In genomic region chr9:26169684-26170083, GRCh38 we compare ENCODE assay signal across 26 cellular contexts.
DNase-seq lines count a peak whose midpoint lies in the region; ATAC-seq and TF ChIP-seq lines count a peak whose summit lies in the region.
"Had no signal": no experiment of that assay in that cellular context is flagged by ENCODE, and none has a peak within 500 bp of the region (broad histone marks: within the 10 kb centered on the region; RNA-seq: fewer than 3 reads in every experiment).

No MANE protein-coding gene starts in this region.

- no peak overlapping the region for H3K27ac Mint-ChIP-seq in Calu3 (ENCODE audit: unreplicated experiment)
- H3K27ac Mint-ChIP-seq: activated CD4-positive, alpha-beta T cell treated with anti-CD3 and anti-CD28 coated beads, Interleukin-2, amount 10 ng/mL, durations not matched to agents 24 days and 14 days; activated CD8-positive, alpha-beta memory T cell treated with anti-CD3 and anti-CD28 coated beads, Interleukin-2, amount 10 ng/mL, durations not matched to agents 7 days and 5 days; naive thymus-derived CD8-positive, alpha-beta T cell; T-helper 1 cell treated with Interleukin-12 subunit alpha and Interleukin-12 subunit beta and Interleukin-4 antibody, amounts not matched to agents 30 μg/mL and 1 μg/mL, for 36 hours; type B pancreatic cell had no signal

- H3K4me1 ChIP-seq in ACC112 (ENCODE audit: control insufficient read depth, insufficient read depth, low read length, unreplicated experiment) = peaks cover 12% of the 10 kb centered on the region
- H3K4me1 ChIP-seq in adipocyte (ENCODE audit: control insufficient read depth, insufficient read depth, low read length) = peaks cover 34% of the 10 kb centered on the region
- H3K4me1 ChIP-seq: ascending aorta had no signal

- no peak for TF ChIP-seq CTCF in Calu3 (IDR thresholded peaks at IDR 0.05; ENCODE audit: unreplicated experiment)

- H3K9me3 Mint-ChIP-seq in Calu3 (ENCODE audit: low read depth, unreplicated experiment) = peaks cover 3% of the 10 kb centered on the region
- H3K9me3 Mint-ChIP-seq: type B pancreatic cell had no signal

- H3K27ac ChIP-seq in ACC112 (ENCODE audit: low read depth, low read length) = peak overlapping the region; percentile 31
- H3K27ac ChIP-seq: ascending aorta, ovary had no signal

- DNase-seq in HPDE6-E6E7 (ENCODE audit: extremely low spot score) (peak; percentile 3), adipocyte (ENCODE audit: low read depth) (peak; percentile 11), kidney glomerular epithelial cell (lab: John Stamatoyannopoulos, UW) (peak; percentile 30), NCI-H1694 (lab: John Stamatoyannopoulos, UW) (no peak), Calu3 (no peak), Kasumi-1 (lab: John Stamatoyannopoulos, UW) (no peak)
- DNase-seq: activated CD4-positive, alpha-beta T cell treated with anti-CD3 and anti-CD28 coated beads, Interleukin-2, amount 10 ng/mL, durations not matched to agents 24 days and 14 days; activated CD8-positive, alpha-beta memory T cell treated with anti-CD3 and anti-CD28 coated beads, Interleukin-2, amount 10 ng/mL, durations not matched to agents 7 days and 5 days; activated naive CD4-positive, alpha-beta T cell treated with anti-CD3 and anti-CD28 coated beads, Interleukin-2, amount 50 U/mL, for 16 hours; DMS153; erythroblast; islet precursor cell; naive thymus-derived CD8-positive, alpha-beta T cell; NCI-H1092; NCI-H1930; NCI-H345; OCI-M1; ovary; right cardiac atrium; stimulated activated CD8-positive, alpha-beta memory T cell treated with anti-CD3 and anti-CD28 coated beads, Interleukin-4, amount 100 ng/mL, for 48 hours had no signal

- no peaks in the 10 kb centered on the region for H3K36me3 Mint-ChIP-seq in Calu3 (ENCODE audit: insufficient read depth, unreplicated experiment)
- H3K36me3 Mint-ChIP-seq: activated CD8-positive, alpha-beta memory T cell treated with anti-CD3 and anti-CD28 coated beads, Interleukin-2, amount 10 ng/mL, durations not matched to agents 7 days and 5 days; naive thymus-derived CD8-positive, alpha-beta T cell; type B pancreatic cell had no signal

- peak overlapping the region; percentile 22; the same call in 1 of the 2 replicates for H3K4me3 ChIP-seq in ACC112 (ENCODE audit: low read depth, low read length)
- H3K4me3 ChIP-seq in adipocyte (ENCODE audit: low read length) = peak overlapping the region; percentile 51
- H3K4me3 ChIP-seq: ascending aorta, GM12878, ovary had no signal

- no peak overlapping the region for H2AFZ ChIP-seq in ACC112 (ENCODE audit: low read length, unreplicated experiment)

- H3K9ac ChIP-seq in adipocyte (ENCODE audit: low read length) = peak overlapping the region; percentile 62

- no peaks in the 10 kb centered on the region for H3K9me3 ChIP-seq in adipocyte (ENCODE audit: control insufficient read depth, low read length)
- H3K9me3 ChIP-seq: ascending aorta, ovary had no signal

- H3K4me3 Mint-ChIP-seq in Calu3 (ENCODE audit: low read depth, unreplicated experiment) = no peak overlapping the region
- H3K4me3 Mint-ChIP-seq: activated CD4-positive, alpha-beta T cell treated with anti-CD3 and anti-CD28 coated beads, Interleukin-2, amount 10 ng/mL, durations not matched to agents 24 days and 14 days; activated CD8-positive, alpha-beta memory T cell treated with anti-CD3 and anti-CD28 coated beads, Interleukin-2, amount 10 ng/mL, durations not matched to agents 7 days and 5 days; naive thymus-derived CD8-positive, alpha-beta T cell; T-helper 1 cell treated with Interleukin-12 subunit alpha and Interleukin-12 subunit beta and Interleukin-4 antibody, amounts not matched to agents 30 μg/mL and 1 μg/mL, for 36 hours; type B pancreatic cell had no signal

- H3K4me1 Mint-ChIP-seq in Calu3 (ENCODE audit: low read depth, unreplicated experiment) = no peaks in the 10 kb centered on the region
- H3K4me1 Mint-ChIP-seq: activated CD4-positive, alpha-beta T cell treated with anti-CD3 and anti-CD28 coated beads, Interleukin-2, amount 10 ng/mL, durations not matched to agents 24 days and 14 days; activated CD8-positive, alpha-beta memory T cell treated with anti-CD3 and anti-CD28 coated beads, Interleukin-2, amount 10 ng/mL, durations not matched to agents 7 days and 5 days; naive thymus-derived CD8-positive, alpha-beta T cell had no signal

- no peaks in the 10 kb centered on the region for H3K27me3 Mint-ChIP-seq in Calu3 (ENCODE audit: unreplicated experiment)
- H3K27me3 Mint-ChIP-seq: activated CD4-positive, alpha-beta T cell treated with anti-CD3 and anti-CD28 coated beads, Interleukin-2, amount 10 ng/mL, durations not matched to agents 24 days and 14 days; activated CD8-positive, alpha-beta memory T cell treated with anti-CD3 and anti-CD28 coated beads, Interleukin-2, amount 10 ng/mL, durations not matched to agents 7 days and 5 days; naive thymus-derived CD8-positive, alpha-beta T cell; type B pancreatic cell had no signal

- no peak for ATAC-seq in HG03097 (IDR thresholded peaks at IDR 0.05; ENCODE audit: low FRiP score, unreplicated experiment)
- ATAC-seq: activated CD8-positive, alpha-beta memory T cell treated with anti-CD3 and anti-CD28 coated beads, Interleukin-2, amount 10 ng/mL, durations not matched to agents 7 days and 5 days; GM12878; naive thymus-derived CD8-positive, alpha-beta T cell; right cardiac atrium had no signal

- intact Hi-C loops in Calu3 (cut with micrococcal nuclease; ENCODE audit: unreplicated experiment) = no loop called here

- H3K36me3 ChIP-seq in ACC112 (ENCODE audit: insufficient read depth, low read length) (no peaks in the 10 kb centered on the region), adipocyte (ENCODE audit: control insufficient read depth, insufficient read depth, low read length, severe bottlenecking) (no peaks in the 10 kb centered on the region)
- H3K36me3 ChIP-seq: ascending aorta, ovary had no signal

- BruUV-seq in Calu3 (replicated peaks; lab: Mats Ljungman, UMichigan) = no TSS peak

- H3K79me2 ChIP-seq in ACC112 (ENCODE audit: control insufficient read depth, insufficient read depth, low read length, unreplicated experiment) = no peaks in the 10 kb centered on the region

- CTCF ChIA-PET in Calu3 (lab: Charles Lee) = interaction anchor here (0.6 kb wide), 2 partner anchors 8 to 757 kb away, joined by 3 to 6 read pairs; no protein-coding TSS in a partner anchor

- H3K27me3 ChIP-seq in ACC112 (ENCODE audit: insufficient read depth, low read length) = no peaks in the 10 kb centered on the region
- no peaks in the 10 kb centered on the region for H3K27me3 ChIP-seq in adipocyte (replicated peaks; ENCODE audit: control insufficient read depth, insufficient read depth, low read length)
- H3K27me3 ChIP-seq: ascending aorta, ovary had no signal

Comparison
In these comparisons a context has a peak if more than half of its experiments do, and no peak if none do; other contexts are left out.
1. DNase-seq: peak in HPDE6-E6E7 (single experiment), adipocyte (single experiment) and kidney glomerular epithelial cell (single experiment); none in NCI-H1694 (single experiment), Calu3 (single experiment) and Kasumi-1 (0 of 2).